9 cellular contexts compared by ENCODE assay signal in the genomic region with DNA sequence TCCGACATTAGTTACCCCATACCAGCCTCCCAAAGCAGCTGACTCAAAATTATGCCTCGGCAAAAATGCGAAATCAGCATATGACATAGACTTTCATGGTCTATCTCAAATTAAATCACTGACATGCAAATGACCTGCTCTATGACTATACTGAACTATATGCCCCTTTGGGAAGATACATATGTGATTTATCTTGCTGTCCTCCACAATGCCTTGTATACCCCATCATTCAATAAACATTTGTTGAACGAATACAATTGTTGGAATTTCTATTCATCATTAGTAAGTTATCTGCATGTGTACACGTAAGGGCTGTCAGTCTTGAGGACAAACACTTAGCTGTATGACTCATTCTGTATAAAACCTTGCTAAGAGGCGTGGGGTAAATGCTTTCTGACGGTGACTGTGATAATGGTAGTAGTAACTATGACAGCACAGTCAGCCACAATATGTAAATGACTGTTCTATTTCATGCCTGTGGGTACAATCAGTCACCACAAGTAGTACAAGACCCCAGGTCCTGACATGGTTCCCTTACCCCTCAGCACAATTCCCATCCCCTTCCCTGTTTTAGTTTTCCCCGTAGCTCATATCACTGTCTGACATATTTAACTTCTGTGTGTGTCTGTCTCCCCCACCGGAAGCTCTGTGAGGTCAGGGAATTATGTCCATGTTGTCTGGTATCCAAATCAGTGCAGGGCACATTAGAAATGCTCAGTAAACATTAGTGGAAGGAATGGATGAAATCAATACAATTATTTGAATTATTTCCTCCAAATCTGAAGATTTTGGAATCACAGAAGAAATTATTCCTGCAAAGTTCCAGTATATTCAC. TPM values are rescaled to one million over a fixed set of nuclear protein-coding genes. Genes with fewer than 3 reads are reported as not detected.
A peak's percentile ranks its signal among the peaks of the same experiment; 100 is the strongest.
DNase-seq lines count a peak whose midpoint lies in the region; ATAC-seq and TF ChIP-seq lines count a peak whose summit lies in the region.
"Had no signal": no experiment of that assay in that cellular context is flagged by ENCODE, and none has a peak within 500 bp of the region (broad histone marks: within the 10 kb centered on the region; RNA-seq: fewer than 3 reads in every experiment).

No MANE protein-coding gene starts in this region.

- H3K9me3 ChIP-seq in ascending aorta: no peaks in the 10 kb centered on the region

- no peaks in the 10 kb centered on the region for H3K27me3 ChIP-seq in ascending aorta

- no peaks in the 10 kb centered on the region for H3K4me1 ChIP-seq in ascending aorta

- no peak for ATAC-seq in stimulated activated naive CD8-positive, alpha-beta T cell treated with anti-CD3 and anti-CD28 coated beads, Interleukin-15, Interleukin-2, amounts not matched to agents 100 U/mL and 50 U/mL, for 24 hours
- ATAC-seq: activated naive CD4-positive, alpha-beta T cell treated with anti-CD3 and anti-CD28 coated beads, Interleukin-2, amount 50 U/mL, for 72 hours had no signal

- DNase-seq in DMS79 treated with DMSO at 0.1 percent for 48 hours (lab: John Stamatoyannopoulos, UW) (peak; percentile 73), HT-29 (ENCODE audit: low spot score) (peak; percentile 64), cardiac fibroblast (ENCODE audit: low read depth in 2 of 2) (peak; percentile 89 to 92), myocyte (ENCODE audit: low read depth) (peak; percentile 80), ascending aorta (ENCODE audit: low spot score in 2 of 2) (no peak), NCI-H128 (lab: John Stamatoyannopoulos, UW; ENCODE audit: unreplicated experiment) (no peak)
- no peak for DNase-seq in activated effector memory CD4-positive, alpha-beta T cell treated with Interleukin-2 at 50 U/mL for 16 hours
- DNase-seq in stimulated activated naive CD8-positive, alpha-beta T cell treated with anti-CD3 and anti-CD28 coated beads, Interleukin-15, Interleukin-2, amounts not matched to agents 100 U/mL and 50 U/mL, for 24 hours: no peak

- no peak overlapping the region for H3K27ac ChIP-seq in ascending aorta

- no peaks in the 10 kb centered on the region for H3K36me3 ChIP-seq in ascending aorta

- H3K4me3 ChIP-seq in cardiac fibroblast (replicated peaks in 1 of 2; ENCODE audit: low read depth in 2 of 2, low read length in 2 of 2) (no peak overlapping the region), ascending aorta (no peak overlapping the region)

- TF ChIP-seq CTCF in cardiac fibroblast (IDR thresholded peaks at IDR 0.05; ENCODE audit: low read depth, low read length): no peak
- TF ChIP-seq CTCF in ascending aorta (IDR thresholded peaks at IDR 0.05): no peak

- intact Hi-C loops in ascending aorta (cut with DNase I): no loop called here

RNA-seq across cellular contexts. Expression of a gene that starts 42.8 kb away (rescaled TPM):
- total RNA-seq in HT-29 (2014; rRNA removed; shearing (Covaris generic)): 10.9 and 12.6 TPM in 2 replicates
- total RNA-seq in myocyte: 24.5 and 25.2 TPM in 2 replicates
- polyA plus RNA-seq in myocyte (2012): 18.5 TPM
- 0.21 TPM for total RNA-seq in ascending aorta

Comparison
In these comparisons a context has a peak if more than half of its experiments do, and no peak if none do; other contexts are left out.
1. DNase-seq: peak in DMS79 treated with DMSO at 0.1 percent for 48 hours (single experiment), HT-29 (single experiment), cardiac fibroblast (2 of 2) and myocyte (single experiment); none in activated effector memory CD4-positive, alpha-beta T cell treated with Interleukin-2 at 50 U/mL for 16 hours (single experiment), stimulated activated naive CD8-positive, alpha-beta T cell treated with anti-CD3 and anti-CD28 coated beads, Interleukin-15, Interleukin-2, amounts not matched to agents 100 U/mL and 50 U/mL, for 24 hours (single experiment), ascending aorta (0 of 2) and NCI-H128 (single experiment).